Comparison of ENCODE assay signal across 19 cellular contexts in genomic region chr6:170164271-170164900, GRCh38.
"Had no signal": no experiment of that assay in that cellular context is flagged by ENCODE, and none has a peak within 500 bp of the region (broad histone marks: within the 10 kb centered on the region; RNA-seq: fewer than 3 reads in every experiment).

No MANE protein-coding gene starts in this region.

- H3K36me3 Mint-ChIP-seq: type B pancreatic cell had no signal

- H3K27ac Mint-ChIP-seq: activated B cell treated with CpG ODN at 0.5 μM for 24 hours; activated CD4-positive, alpha-beta T cell treated with anti-CD3 and anti-CD28 coated beads, Interleukin-2, amount 10 ng/mL, durations not matched to agents 24 days and 14 days; activated naive CD8-positive, alpha-beta T cell treated with anti-CD3 and anti-CD28 coated beads for 36 hours; dendritic cell treated with granulocyte-macrophage colony-stimulating factor and Interleukin-4, amounts not matched to agents 40 ng/mL and 50 ng/mL, for 4 days; type B pancreatic cell had no signal

- H2AFZ ChIP-seq: hepatocyte, parathyroid adenoma had no signal

- H3K27ac ChIP-seq: hepatocyte, parathyroid adenoma had no signal

- H3K9ac ChIP-seq: parathyroid adenoma had no signal

- H3K4me3 Mint-ChIP-seq: activated B cell treated with CpG ODN at 0.5 μM for 24 hours; activated CD4-positive, alpha-beta T cell treated with anti-CD3 and anti-CD28 coated beads, Interleukin-2, amount 10 ng/mL, durations not matched to agents 24 days and 14 days; activated naive CD8-positive, alpha-beta T cell treated with anti-CD3 and anti-CD28 coated beads for 36 hours; central memory CD8-positive, alpha-beta T cell; dendritic cell treated with granulocyte-macrophage colony-stimulating factor and Interleukin-4, amounts not matched to agents 40 ng/mL and 50 ng/mL, for 4 days; type B pancreatic cell had no signal

- H3K4me1 Mint-ChIP-seq: activated CD4-positive, alpha-beta T cell treated with anti-CD3 and anti-CD28 coated beads, Interleukin-2, amount 10 ng/mL, durations not matched to agents 24 days and 14 days; activated naive CD8-positive, alpha-beta T cell treated with anti-CD3 and anti-CD28 coated beads for 36 hours had no signal

- DNase-seq: activated B cell treated with CpG ODN at 0.5 μM for 24 hours; activated CD4-positive, alpha-beta T cell treated with anti-CD3 and anti-CD28 coated beads, Interleukin-2, amount 10 ng/mL, durations not matched to agents 24 days and 14 days; activated CD8-positive, alpha-beta memory T cell treated with anti-CD3 and anti-CD28 coated beads, Interleukin-2, amount 50 U/mL, for 48 hours; activated naive CD8-positive, alpha-beta T cell treated with anti-CD3 and anti-CD28 coated beads for 36 hours; amygdala; left ventricle myocardium superior; mesenchymal stem cell; retina; stimulated activated CD4-positive, alpha-beta T cell treated with anti-CD3 and anti-CD28 coated beads, Interleukin-4, amount 100 ng/mL, for 1 hour; stimulated activated naive CD4-positive, alpha-beta T cell treated with Interleukin-2 at 50 U/mL for 16 hours; substantia nigra; T-helper 2 cell had no signal

- H3K9me3 Mint-ChIP-seq: activated B cell treated with CpG ODN at 0.5 μM for 24 hours; activated CD4-positive, alpha-beta T cell treated with anti-CD3 and anti-CD28 coated beads, Interleukin-2, amount 10 ng/mL, durations not matched to agents 24 days and 14 days; central memory CD8-positive, alpha-beta T cell; type B pancreatic cell had no signal

- FAIRE-seq: TTC549 had no signal

- H3K4me1 ChIP-seq: body of pancreas, parathyroid adenoma had no signal

- H3K4me3 ChIP-seq: body of pancreas, hepatocyte had no signal

- H3K79me2 ChIP-seq: hepatocyte, parathyroid adenoma had no signal

- H3K27me3 Mint-ChIP-seq: activated CD4-positive, alpha-beta T cell treated with anti-CD3 and anti-CD28 coated beads, Interleukin-2, amount 10 ng/mL, durations not matched to agents 24 days and 14 days; dendritic cell treated with granulocyte-macrophage colony-stimulating factor and Interleukin-4, amounts not matched to agents 40 ng/mL and 50 ng/mL, for 4 days had no signal

- H3K4me2 ChIP-seq: hepatocyte had no signal

- H3K27me3 ChIP-seq: body of pancreas, hepatocyte had no signal

- H3K9me3 ChIP-seq: body of pancreas had no signal
